In genomic region chr17:1803280-1803679, GRCh38 we compare ENCODE assay signal across 15 cellular contexts. TPM values are rescaled to one million over a fixed set of nuclear protein-coding genes. Genes with fewer than 3 reads are reported as not detected.
DNase-seq lines count a peak whose midpoint lies in the region; ATAC-seq and TF ChIP-seq lines count a peak whose summit lies in the region.
"Had no signal": no experiment of that assay in that cellular context is flagged by ENCODE, and none has a peak within 500 bp of the region (broad histone marks: within the 10 kb centered on the region; RNA-seq: fewer than 3 reads in every experiment).

No MANE protein-coding gene starts in this region.

- H3K27me3 ChIP-seq in psoas muscle (ENCODE audit: insufficient read depth in 3 of 3, low read length in 2 of 3) (no peaks in the 10 kb centered on the region), upper lobe of right lung (no peaks in the 10 kb centered on the region)
- H3K27me3 ChIP-seq: BE2C had no signal

- no peaks in the 10 kb centered on the region for H3K9me3 ChIP-seq in psoas muscle
- no peaks in the 10 kb centered on the region for H3K9me3 ChIP-seq in upper lobe of right lung
- H3K9me3 ChIP-seq: A549, BE2C had no signal

- TF ChIP-seq CTCF in RWPE1 (conservative IDR thresholded peaks at IDR 0.05; ENCODE audit: low read depth) (no peak), coronary artery (IDR thresholded peaks at IDR 0.05) (no peak), psoas muscle (IDR thresholded peaks at IDR 0.05) (no peak), upper lobe of right lung (IDR thresholded peaks at IDR 0.05) (no peak)

- intact Hi-C loops in psoas muscle (cut with DNase I): no loop called here
- intact Hi-C loops in upper lobe of right lung (cut with DNase I): no loop called here
- intact Hi-C loops in left cardiac atrium (cut with DNase I): no loop called here

- H3K27ac ChIP-seq in RWPE1: 0 out of 2 replicates have a peak overlapping the region, but pooled peaks have one; percentile 21
- no peak overlapping the region for H3K27ac ChIP-seq in coronary artery
- peak overlapping the region; percentile 73 for H3K27ac ChIP-seq in psoas muscle
- H3K27ac ChIP-seq in upper lobe of right lung: no peak overlapping the region
- H3K27ac ChIP-seq: A549 had no signal

- POLR2A ChIA-PET in RWPE1 (lab: Yijun Ruan, JAX; ENCODE audit: low non-redundant PET): no interaction called here

- H3K4me1 ChIP-seq in psoas muscle (peaks cover 25% of the 10 kb centered on the region), upper lobe of right lung (no peaks in the 10 kb centered on the region)
- H3K4me1 ChIP-seq: A549, BE2C had no signal

- ATAC-seq in psoas muscle (peak; percentile 51 to 72 (median 61)), upper lobe of right lung (no peak), left cardiac atrium (no peak)
- ATAC-seq: A549; CD8-positive, alpha-beta T cell had no signal

- no peak overlapping the region for H3K4me3 ChIP-seq in coronary artery
- H3K4me3 ChIP-seq in psoas muscle: no peak overlapping the region
- H3K4me3 ChIP-seq in upper lobe of right lung: no peak overlapping the region
- H3K4me3 ChIP-seq: A549 had no signal

- 59 to 81% (median 66%) methylated on average over 6 of the region's 6 CpGs for WGBS in psoas muscle, 3 donors

- DNase-seq in RWPE1 (ENCODE audit: low spot score) (no peak), coronary artery (ENCODE audit: low spot score) (peak; percentile 4), psoas muscle (no peak), upper lobe of right lung (peak; percentile 7), NCI-H2081 treated with DMSO at 0.1 percent for 48 hours (lab: John Stamatoyannopoulos, UW) (no peak), MV-4-11 (lab: John Stamatoyannopoulos, UW) (no peak), left cardiac atrium (no peak)
- DNase-seq: BE2C; CD8-positive, alpha-beta T cell; COR-L47; DND-41; GDM1; HCEC 1CT; HFFc6 had no signal

- CTCF ChIA-PET in RWPE1 (lab: Yijun Ruan, JAX): interaction anchor here (1.0 kb wide), 1 partner anchor 134 kb away, joined by 3 read pairs; no protein-coding TSS in a partner anchor

- peaks cover 3 to 55% of the 10 kb centered on the region in 2 donors for H3K36me3 ChIP-seq in psoas muscle (ENCODE audit: insufficient read depth in 1 of 2, low read depth in 1 of 2)
- H3K36me3 ChIP-seq in upper lobe of right lung: peaks cover 34% of the 10 kb centered on the region
- H3K36me3 ChIP-seq: BE2C had no signal

RNA-seq across cellular contexts. Expression of gene SMYD4, which starts 26.4 kb away (rescaled TPM):
- 10 to 100 TPM in 2 of 4 donors, 1 to 10 TPM in 2; 8.8 to 18.0 (median 12.7) TPM for total RNA-seq in psoas muscle
- polyA plus RNA-seq in psoas muscle: 10 to 100 TPM in 1 of 3 donors, 1 to 10 TPM in 2; 8.0 to 22.4 (median 8.4) TPM
- 17.8 TPM for total RNA-seq in upper lobe of right lung
- 10 to 100 TPM; 10.6 to 17.6 TPM for total RNA-seq in left cardiac atrium

RNA-seq across cellular contexts. Expression of gene RPA1, which starts 26.5 kb away (rescaled TPM):
- total RNA-seq in psoas muscle (10 to 100 TPM; 52.6 to 82.1 (median 75.2) TPM), upper lobe of right lung (56.7 TPM), left cardiac atrium (10 to 100 TPM; 61.8 to 95.1 TPM)
- 10 to 100 TPM; 22.1 to 49.8 (median 22.7) TPM for polyA plus RNA-seq in psoas muscle

RNA-seq across cellular contexts. Expression of gene SERPINF1, which starts 41.4 kb away (rescaled TPM):
- 100 to 1,000 TPM; 300 to 485 (median 454) TPM for total RNA-seq in psoas muscle
- polyA plus RNA-seq in psoas muscle: 100 to 1,000 TPM; 236 to 500 (median 365) TPM
- 119 TPM for total RNA-seq in upper lobe of right lung
- total RNA-seq in left cardiac atrium: 100 to 1,000 TPM; 252 to 407 TPM

Comparison
In these comparisons a context has a peak if more than half of its experiments do, and no peak if none do; other contexts are left out.
1. DNase-seq: peak in coronary artery (single experiment) and upper lobe of right lung (single experiment); none in RWPE1 (single experiment), psoas muscle (0 of 2), NCI-H2081 treated with DMSO at 0.1 percent for 48 hours (single experiment), MV-4-11 (single experiment) and left cardiac atrium (single experiment).
2. H3K27ac ChIP-seq: peak in RWPE1 (single experiment) and psoas muscle (single experiment); none in coronary artery (0 of 2) and upper lobe of right lung (single experiment).
3. ATAC-seq: peak in psoas muscle (4 of 4); none in upper lobe of right lung (single experiment) and left cardiac atrium (0 of 2).